ENCODE assay signal across 10 cellular contexts in the genomic region with DNA sequence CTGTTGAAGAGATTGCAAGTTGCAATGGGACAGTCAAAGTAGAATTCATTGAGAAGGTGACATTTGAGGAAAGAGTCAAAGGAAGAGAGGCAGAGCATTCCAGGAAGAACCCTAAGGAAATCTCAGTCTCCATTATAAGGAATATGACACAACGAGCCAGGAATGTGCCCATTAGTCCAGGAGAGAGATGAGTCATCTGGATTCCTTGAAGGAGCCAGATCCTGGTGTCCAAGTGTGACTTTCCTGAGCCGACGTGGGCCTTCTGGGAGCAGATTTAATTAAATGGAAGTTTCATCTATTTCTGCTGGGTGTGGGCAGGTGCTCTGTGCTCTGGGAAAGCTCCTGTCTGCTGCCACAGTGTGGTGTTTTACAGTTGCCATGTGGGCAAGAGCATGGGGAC.
DNase-seq lines count a peak whose midpoint lies in the region; ATAC-seq and TF ChIP-seq lines count a peak whose summit lies in the region.
"Had no signal": no experiment of that assay in that cellular context is flagged by ENCODE, and none has a peak within 500 bp of the region (broad histone marks: within the 10 kb centered on the region; RNA-seq: fewer than 3 reads in every experiment).

No MANE protein-coding gene starts in this region.

- H3K27ac Mint-ChIP-seq in CD4-positive, alpha-beta memory T cell, result no peak overlapping the region

- peaks cover 0 to 20% (median 13%) of the 10 kb centered on the region in 8 donors for H3K9me3 Mint-ChIP-seq in CD4-positive, alpha-beta memory T cell

- H3K9ac ChIP-seq in GM23248 (peak overlapping the region; percentile 49), SK-N-SH (no peak overlapping the region)

- ATAC-seq in GM18909 (IDR thresholded peaks at IDR 0.05; ENCODE audit: poor library complexity, unreplicated experiment), result no peak

- peaks cover 37 to 76% of the 10 kb centered on the region in 2 donors for H3K36me3 Mint-ChIP-seq in CD4-positive, alpha-beta memory T cell

- intact Hi-C loops in sigmoid colon (cut with DNase I), result no loop called here
- intact Hi-C loops in CD4-positive, alpha-beta memory T cell (cut with micrococcal nuclease), result no loop called here

- H3K4me2 ChIP-seq in GM23248 (ENCODE audit: unreplicated experiment) (peak overlapping the region; percentile 58), SK-N-SH (peak overlapping the region; percentile 41; the same call in 1 of the 2 replicates)

- H3K4me1 Mint-ChIP-seq in CD4-positive, alpha-beta memory T cell, result peaks cover 0 to 6% (median 0%) of the 10 kb centered on the region in 4 donors

- H3K36me3 ChIP-seq in GM23248 (ENCODE audit: low read depth) (peaks cover 23% of the 10 kb centered on the region), SK-N-SH (replicated peaks in 1 of 2; ENCODE audit: control insufficient read depth in 1 of 2, insufficient read depth in 2 of 2, low read length in 1 of 2) (peaks cover 10 to 50% of the 10 kb centered on the region in 2 experiments), sigmoid colon (peaks cover 0 to 12% (median 4%) of the 10 kb centered on the region in 4 donors)
- peaks cover 9% of the 10 kb centered on the region for H3K36me3 ChIP-seq in CD4-positive, alpha-beta memory T cell (ENCODE audit: insufficient read depth, low read length)

- DNase-seq in GM23248, result peak; percentile 98
- DNase-seq in SK-N-SH, result no peak
- DNase-seq in fibroblast of the conjunctiva (ENCODE audit: low read depth), result peak; percentile 22
- DNase-seq in sigmoid colon, result peak; percentile 70
- DNase-seq in CD4-positive, alpha-beta memory T cell, result no peak
- DNase-seq in putamen (ENCODE audit: low spot score), result no peak
- no peak for DNase-seq in NCI-H146 treated with DMSO at 0.1 percent for 48 hours (lab: John Stamatoyannopoulos, UW; ENCODE audit: unreplicated experiment)
- DNase-seq: activated naive CD4-positive, alpha-beta T cell treated with Interleukin-2 at 50 U/mL for 16 hours had no signal

- H2AFZ ChIP-seq in GM23248 (peak overlapping the region; percentile 55), SK-N-SH (ENCODE audit: low read depth) (no peak overlapping the region)

- TF ChIP-seq CTCF in SK-N-SH (IDR thresholded peaks at IDR 0.05) (no peak), sigmoid colon (IDR thresholded peaks at IDR 0.05) (no peak)

- H3K27ac ChIP-seq in GM23248 (peak overlapping the region; percentile 68), SK-N-SH (ENCODE audit: low read depth in 2 of 2, low read length in 1 of 2) (peak overlapping the region; percentile 39 to 66; a peak in 3 of 4 replicates), sigmoid colon (peak overlapping the region; percentile 70 to 80 (median 76))
- no peak overlapping the region for H3K27ac ChIP-seq in CD4-positive, alpha-beta memory T cell (ENCODE audit: low read depth, low read length)
- H3K27ac ChIP-seq: vagina had no signal

- TF ChIP-seq RAD21 in SK-N-SH (IDR thresholded peaks at IDR 0.05; ENCODE audit: low read length), result no peak

- H3K79me2 ChIP-seq in GM23248 (ENCODE audit: insufficient read depth) (peaks cover 6% of the 10 kb centered on the region; the same call in 1 of the 2 replicates), SK-N-SH (ENCODE audit: insufficient read depth) (no peaks in the 10 kb centered on the region)

- H3K9me2 ChIP-seq in GM23248 (ENCODE audit: insufficient read depth) (no peaks in the 10 kb centered on the region), SK-N-SH (no peaks in the 10 kb centered on the region)

- H3K4me3 ChIP-seq in GM23248 (peak overlapping the region; percentile 35; the same call in 1 of the 2 replicates), SK-N-SH (ENCODE audit: low read depth in 2 of 2, low read length in 1 of 2) (no peak overlapping the region), sigmoid colon (no peak overlapping the region)
- no peak overlapping the region for H3K4me3 ChIP-seq in CD4-positive, alpha-beta memory T cell (ENCODE audit: low read length in 2 of 2)
- H3K4me3 ChIP-seq: vagina had no signal

- TF ChIP-seq POLR2A in sigmoid colon (IDR thresholded peaks at IDR 0.05), result no peak

- H3K27me3 Mint-ChIP-seq in CD4-positive, alpha-beta memory T cell, result no peaks in the 10 kb centered on the region

- POLR2A ChIA-PET in SK-N-SH (lab: Yijun Ruan, JAX), result no interaction called here
- POLR2A ChIA-PET in CD4-positive, alpha-beta memory T cell (lab: Charles Lee; ENCODE audit: partially characterized antibody), result no interaction called here

- H3K27me3 ChIP-seq in GM23248 (replicated peaks; ENCODE audit: insufficient read depth), result no peaks in the 10 kb centered on the region
- H3K27me3 ChIP-seq in SK-N-SH (ENCODE audit: insufficient read depth), result no peaks in the 10 kb centered on the region
- H3K27me3 ChIP-seq in sigmoid colon, result no peaks in the 10 kb centered on the region
- H3K27me3 ChIP-seq in CD4-positive, alpha-beta memory T cell (ENCODE audit: insufficient read depth, low read length), result no peaks in the 10 kb centered on the region
- H3K27me3 ChIP-seq: vagina had no signal

- in situ Hi-C loops in GM23248 (cut with MboI), result no loop called here

- peak in 1 of 2 experiments; percentile 77; a peak in 1 of 4 replicates for TF ChIP-seq EP300 in SK-N-SH (IDR thresholded peaks at IDR 0.05; ENCODE audit: borderline replicate concordance in 1 of 2, low read depth in 1 of 2, low read length in 1 of 2)
- no peak for TF ChIP-seq EP300 in sigmoid colon (IDR thresholded peaks at IDR 0.05)

- no peak overlapping the region for H3K4me3 Mint-ChIP-seq in CD4-positive, alpha-beta memory T cell

- WGBS in GM23248 (ENCODE audit: low coverage in 1 of 2, low lambda C conversion rate in 2 of 2, missing lambda C conversion rate in 2 of 2), 2 experiments, result 0% methylated on average over 3 of the region's 3 CpGs
- whole genome bisulfite sequencing in SK-N-SH (ENCODE audit: low lambda C conversion rate), result 19% methylated on average over 3 of the region's 3 CpGs
- 59 to 61% methylated on average over 3 of the region's 3 CpGs for WGBS in sigmoid colon, 2 donors

- H3F3A ChIP-seq in GM23248 (ENCODE audit: insufficient read depth) (peaks cover 8% of the 10 kb centered on the region; the same call in 1 of the 2 replicates), SK-N-SH (replicated peaks; ENCODE audit: insufficient read depth) (peaks cover 16% of the 10 kb centered on the region)

- H3K9me3 ChIP-seq in GM23248 (ENCODE audit: low read depth), result no peaks in the 10 kb centered on the region
- peaks cover 23% of the 10 kb centered on the region; the same call in 1 of the 2 replicates for H3K9me3 ChIP-seq in SK-N-SH
- no peaks in the 10 kb centered on the region for H3K9me3 ChIP-seq in sigmoid colon
- H3K9me3 ChIP-seq in CD4-positive, alpha-beta memory T cell (ENCODE audit: control insufficient read depth in 1 of 2, low read length in 2 of 2), result peaks cover 0 to 4% of the 10 kb centered on the region in 2 donors

- H3K4me1 ChIP-seq in GM23248 (ENCODE audit: insufficient read depth) (peaks cover 15% of the 10 kb centered on the region), SK-N-SH (ENCODE audit: control insufficient read depth in 1 of 2, insufficient read depth in 2 of 2, low read depth in 1 of 2, low read length in 1 of 2) (no peaks in the 10 kb centered on the region), sigmoid colon (peaks cover 0 to 28% (median 14%) of the 10 kb centered on the region in 4 donors)
- H3K4me1 ChIP-seq in CD4-positive, alpha-beta memory T cell (ENCODE audit: insufficient read depth, low read length), result peaks cover 3% of the 10 kb centered on the region

- H4K20me1 ChIP-seq in GM23248 (ENCODE audit: insufficient read depth), result no peaks in the 10 kb centered on the region
- no peaks in the 10 kb centered on the region for H4K20me1 ChIP-seq in SK-N-SH (ENCODE audit: insufficient read depth)

- CTCF ChIA-PET in SK-N-SH (lab: Yijun Ruan, JAX), result no interaction called here
- CTCF ChIA-PET in CD4-positive, alpha-beta memory T cell (lab: Charles Lee; ENCODE audit: partially characterized antibody), result no interaction called here

TF ChIP-seq in SK-N-SH, 30 proteins besides CTCF, POLR2A, EP300 and RAD21 (continues in another document):
- TF ChIP-seq GABPA (IDR thresholded peaks at IDR 0.05; ENCODE audit: low read depth), result no peak
- TF ChIP-seq RCOR1 (IDR thresholded peaks at IDR 0.05; ENCODE audit: low read length), result no peak
- peak; percentile 85; the same call in 1 of the 2 replicates for TF ChIP-seq MEF2A (IDR thresholded peaks at IDR 0.05; ENCODE audit: borderline replicate concordance, low read depth)
- TF ChIP-seq, protein P1, sequence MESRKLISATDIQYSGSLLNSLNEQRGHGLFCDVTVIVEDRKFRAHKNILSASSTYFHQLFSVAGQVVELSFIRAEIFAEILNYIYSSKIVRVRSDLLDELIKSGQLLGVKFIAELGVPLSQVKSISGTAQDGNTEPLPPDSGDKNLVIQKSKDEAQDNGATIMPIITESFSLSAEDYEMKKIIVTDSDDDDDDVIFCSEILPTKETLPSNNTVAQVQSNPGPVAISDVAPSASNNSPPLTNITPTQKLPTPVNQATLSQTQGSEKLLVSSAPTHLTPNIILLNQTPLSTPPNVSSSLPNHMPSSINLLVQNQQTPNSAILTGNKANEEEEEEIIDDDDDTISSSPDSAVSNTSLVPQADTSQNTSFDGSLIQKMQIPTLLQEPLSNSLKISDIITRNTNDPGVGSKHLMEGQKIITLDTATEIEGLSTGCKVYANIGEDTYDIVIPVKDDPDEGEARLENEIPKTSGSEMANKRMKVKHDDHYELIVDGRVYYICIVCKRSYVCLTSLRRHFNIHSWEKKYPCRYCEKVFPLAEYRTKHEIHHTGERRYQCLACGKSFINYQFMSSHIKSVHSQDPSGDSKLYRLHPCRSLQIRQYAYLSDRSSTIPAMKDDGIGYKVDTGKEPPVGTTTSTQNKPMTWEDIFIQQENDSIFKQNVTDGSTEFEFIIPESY (IDR thresholded peaks at IDR 0.05; ENCODE audit: borderline replicate concordance, low read depth), result no peak
- peak; percentile 27; the same call in 1 of the 2 replicates for TF ChIP-seq RXRA (IDR thresholded peaks at IDR 0.05; ENCODE audit: borderline replicate concordance, low read depth)
- no peak; the same call in 1 of the 2 replicates for TF ChIP-seq SMC3 (IDR thresholded peaks at IDR 0.05; ENCODE audit: low read depth, low read length)
- peak; percentile 55; the same call in 1 of the 2 replicates for TF ChIP-seq POLR2AphosphoS5 (IDR thresholded peaks at IDR 0.05; ENCODE audit: low read depth, low read length)
- TF ChIP-seq TAF1 (IDR thresholded peaks at IDR 0.05; ENCODE audit: borderline replicate concordance, low read depth, low read length), result peak; percentile 7; the same call in 1 of the 2 replicates
- TF ChIP-seq JUND (IDR thresholded peaks at IDR 0.05), result peak; percentile 95
- no peak for TF ChIP-seq CHD2 (IDR thresholded peaks at IDR 0.05; ENCODE audit: low read length, partially characterized antibody)
- TF ChIP-seq TEAD4 (IDR thresholded peaks at IDR 0.05; ENCODE audit: borderline replicate concordance, insufficient read depth), result peak; percentile 95
- no peak for TF ChIP-seq ELF1 (IDR thresholded peaks at IDR 0.05)
- TF ChIP-seq NRF1 (IDR thresholded peaks at IDR 0.05; ENCODE audit: low read depth, low read length), result no peak
- TF ChIP-seq SIN3A (IDR thresholded peaks at IDR 0.05; ENCODE audit: borderline replicate concordance, low read depth, low read length), result no peak; the same call in 1 of the 2 replicates

Comparison
In these comparisons a context has a peak if more than half of its experiments do, and no peak if none do; other contexts are left out.
1. DNase-seq: peak in GM23248 (single experiment), fibroblast of the conjunctiva (single experiment) and sigmoid colon (single experiment); none in SK-N-SH (single experiment), CD4-positive, alpha-beta memory T cell (0 of 5), putamen (single experiment) and NCI-H146 treated with DMSO at 0.1 percent for 48 hours (single experiment).